In the genomic region with DNA sequence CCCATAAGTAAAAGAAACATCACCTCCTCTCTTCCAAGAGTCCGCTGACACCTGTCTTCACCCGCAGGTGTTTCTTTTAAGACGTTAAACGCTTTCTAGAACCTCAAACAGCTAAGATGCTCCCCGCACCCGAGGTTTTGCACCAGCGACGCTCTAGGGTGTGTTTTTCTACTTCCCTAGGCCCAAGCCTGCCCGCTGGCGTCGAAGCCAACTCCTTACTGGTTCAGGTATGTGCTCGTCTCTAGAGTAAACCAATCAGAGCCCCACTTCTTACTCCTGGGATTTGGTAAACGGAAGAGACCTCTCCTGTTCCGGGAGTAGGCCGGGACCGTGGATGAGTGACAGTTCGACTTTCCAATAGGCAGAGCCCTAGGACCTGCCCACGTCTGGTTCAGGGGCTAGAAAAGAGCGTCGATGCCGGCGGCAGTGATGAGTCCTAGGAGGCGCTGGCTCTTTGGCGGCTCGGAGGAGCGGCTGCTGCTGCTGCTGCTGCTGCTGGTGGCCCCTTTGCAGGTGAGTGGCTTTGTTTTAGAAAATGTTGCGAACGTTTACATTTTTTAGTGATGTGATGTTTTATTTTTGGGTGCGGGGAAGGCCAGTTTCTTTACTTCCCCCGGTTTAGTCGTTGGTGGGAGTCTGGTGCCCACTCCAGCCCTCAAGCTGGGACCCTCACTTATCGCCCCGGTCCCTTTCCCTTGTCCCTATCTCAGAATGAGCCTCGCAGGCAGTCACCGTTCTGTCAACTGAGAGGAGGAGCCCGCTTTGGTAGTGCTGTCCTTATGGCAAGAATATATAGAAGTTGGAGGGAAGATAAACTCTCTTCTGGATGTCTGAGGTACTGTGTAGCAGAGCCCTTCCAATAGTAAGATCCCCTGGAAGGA, we compare ENCODE assay signal across 8 cellular contexts. TPM values are rescaled to one million over a fixed set of nuclear protein-coding genes. Genes with fewer than 3 reads are reported as not detected.
DNase-seq lines count a peak whose midpoint lies in the region; TF ChIP-seq lines count a peak whose summit lies in the region.

TSS of gene BPGM (plus strand) at position 429 of the 881 bp plus-strand sequence. CDS start 14,655 bp downstream, outside the sequence.

- H3K27me3 ChIP-seq in HAP-1 (ENCODE audit: low read depth) (no peaks in the 10 kb centered on the region), MG63 (no peaks in the 10 kb centered on the region)

- H3K36me3 Mint-ChIP-seq in neural crest cell (ENCODE audit: low read depth), result peaks cover 7% of the 10 kb centered on the region

- H3K36me3 ChIP-seq in HAP-1 (replicated peaks), result no peaks in the 10 kb centered on the region
- no peaks in the 10 kb centered on the region for H3K36me3 ChIP-seq in MG63

- TF ChIP-seq CTCF in foreskin fibroblast (IDR thresholded peaks at IDR 0.05; ENCODE audit: low read depth, low read length) (no peak), neural crest cell (conservative IDR thresholded peaks at IDR 0.05) (peak; percentile 34)

- H3K4me3 ChIP-seq in HAP-1, result peak within 1 kb of the TSS; percentile 59
- H3K4me3 ChIP-seq in MG63, result peak within 1 kb of the TSS; percentile 84
- peak within 1 kb of the TSS; percentile 77 to 80 for H3K4me3 ChIP-seq in foreskin fibroblast (ENCODE audit: low read depth in 1 of 2, low read length in 2 of 2)

- no peaks in the 10 kb centered on the region for H3K9me3 Mint-ChIP-seq in neural crest cell

- in situ Hi-C loops in HAP-1 (cut with MboI; ENCODE audit: low sequenced_read_pairs), result no loop called here

- H3K4me1 Mint-ChIP-seq in neural crest cell, result peaks cover 8% of the 10 kb centered on the region

- no peak within 1 kb of the TSS for H3K4me3 Mint-ChIP-seq in neural crest cell

- DNase-seq in GDM1 (lab: John Stamatoyannopoulos, UW), result peak; percentile 98
- DNase-seq in HAP-1 (ENCODE audit: low spot score in 2 of 2), result peak; percentile 98 to 99
- DNase-seq in MG63, result peak; percentile 97
- peak; percentile 98 for DNase-seq in SHP77 treated with DMSO at 0.1 percent for 48 hours (lab: John Stamatoyannopoulos, UW)
- peak; percentile 69 for DNase-seq in activated gamma-delta T cell (lab: John Stamatoyannopoulos, UW)
- DNase-seq in foreskin fibroblast, result peak; percentile 100
- peak; percentile 96 for DNase-seq in neural crest cell (ENCODE audit: low read depth, low spot score)
- DNase-seq in stromal cell of bone marrow (ENCODE audit: low read depth), result peak; percentile 100

- H3K9me3 ChIP-seq in HAP-1 (no peaks in the 10 kb centered on the region), MG63 (no peaks in the 10 kb centered on the region)

- peaks cover 14% of the 10 kb centered on the region for H3K27me3 Mint-ChIP-seq in neural crest cell (ENCODE audit: low read depth)

- H3K4me1 ChIP-seq in HAP-1, result peaks cover 23% of the 10 kb centered on the region

- H3K27ac Mint-ChIP-seq in neural crest cell (ENCODE audit: unreplicated experiment), result no peak within 1 kb of the TSS

RNA-seq across cellular contexts. Expression of gene BPGM, which starts in this region (rescaled TPM):
- 8.7 and 9.6 TPM in 2 replicates for total RNA-seq in MG63 (2014; rRNA removed; shearing (Covaris generic); ENCODE audit: low replicate concordance)
- 19.8 and 21.1 TPM in 2 replicates for total RNA-seq in neural crest cell

Comparison
In these comparisons a context has a peak if more than half of its experiments do, and no peak if none do; other contexts are left out.
1. Peak in every context shown above with its lines: DNase-seq and H3K4me3 ChIP-seq.